9 cellular contexts compared by ENCODE assay signal in genomic region chr21:44510508-44511218, GRCh38. TPM values are rescaled to one million over a fixed set of nuclear protein-coding genes. Genes with fewer than 3 reads are reported as not detected.
A peak's percentile ranks its signal among the peaks of the same experiment; 100 is the strongest.
DNase-seq lines count a peak whose midpoint lies in the region; ATAC-seq and TF ChIP-seq lines count a peak whose summit lies in the region.
"Had no signal": no experiment of that assay in that cellular context is flagged by ENCODE, and none has a peak within 500 bp of the region (broad histone marks: within the 10 kb centered on the region; RNA-seq: fewer than 3 reads in every experiment).

No MANE protein-coding gene starts in this region.

- peaks cover 12% of the 10 kb centered on the region for H3K4me1 ChIP-seq in lower lobe of right lung

- intact Hi-C loops in lower lobe of right lung (cut with DNase I), result no loop called here

- DNase-seq in NK-92 treated with Interleukin-12 subunit alpha and Interleukin-12 subunit beta, amount 100 ng/mL, for 24 hours (lab: John Stamatoyannopoulos, UW), result peak; percentile 19
- DNase-seq in NK-92 (lab: John Stamatoyannopoulos, UW; ENCODE audit: unreplicated experiment) (no peak), NCI-H226 (peak; percentile 51), coronary artery (ENCODE audit: low spot score) (no peak), lower lobe of right lung (peak; percentile 79)
- peak; percentile 83 for DNase-seq in activated CD4-positive, alpha-beta T cell treated with anti-CD3 and anti-CD28 coated beads, Interleukin-2, amount 50 U/mL, for 1 hour
- DNase-seq in stimulated activated CD8-positive, alpha-beta memory T cell treated with anti-CD3 and anti-CD28 coated beads, Interleukin-2, amount 100 ng/mL, for 1 hour (ENCODE audit: low read depth in 2 of 2), result peak; percentile 54 to 69

- H3K27ac ChIP-seq in coronary artery, result no peak overlapping the region
- H3K27ac ChIP-seq in lower lobe of right lung, result no peak overlapping the region

- H3K36me3 ChIP-seq in lower lobe of right lung, result no peaks in the 10 kb centered on the region

- peak; percentile 22 for TF ChIP-seq CTCF in coronary artery (IDR thresholded peaks at IDR 0.05)
- peak; percentile 82 for TF ChIP-seq CTCF in lower lobe of right lung (IDR thresholded peaks at IDR 0.05)

- H3K4me3 ChIP-seq in coronary artery (no peak overlapping the region), lower lobe of right lung (no peak overlapping the region)

- H3K9me3 ChIP-seq in lower lobe of right lung, result no peaks in the 10 kb centered on the region

- peaks cover 18% of the 10 kb centered on the region for H3K27me3 ChIP-seq in lower lobe of right lung (ENCODE audit: low read depth)

- peak; percentile 81 to 84 for ATAC-seq in lower lobe of right lung
- ATAC-seq in HG03025 (IDR thresholded peaks at IDR 0.05; ENCODE audit: low FRiP score, unreplicated experiment), result no peak

RNA-seq across cellular contexts. Expression of gene KRTAP10-1, which starts 29.3 kb away (rescaled TPM):
- not detected for total RNA-seq in lower lobe of right lung
- total RNA-seq: pulmonary artery endothelial cell had no signal

RNA-seq across cellular contexts. Expression of gene KRTAP10-2, which starts 40.6 kb away (rescaled TPM):
- not detected for total RNA-seq in lower lobe of right lung
- total RNA-seq: pulmonary artery endothelial cell had no signal

RNA-seq across cellular contexts. Expression of gene KRTAP10-3, which starts 47.9 kb away (rescaled TPM):
- not detected for total RNA-seq in lower lobe of right lung
- total RNA-seq: pulmonary artery endothelial cell had no signal

RNA-seq across cellular contexts. Expression of gene LRRC3, which starts 55.4 kb away (rescaled TPM):
- 4.0 TPM for total RNA-seq in lower lobe of right lung

Comparison
In these comparisons a context has a peak if more than half of its experiments do, and no peak if none do; other contexts are left out.
1. DNase-seq: peak in NK-92 treated with Interleukin-12 subunit alpha and Interleukin-12 subunit beta, amount 100 ng/mL, for 24 hours (single experiment), NCI-H226 (single experiment), activated CD4-positive, alpha-beta T cell treated with anti-CD3 and anti-CD28 coated beads, Interleukin-2, amount 50 U/mL, for 1 hour (single experiment), lower lobe of right lung (single experiment) and stimulated activated CD8-positive, alpha-beta memory T cell treated with anti-CD3 and anti-CD28 coated beads, Interleukin-2, amount 100 ng/mL, for 1 hour (2 of 2); none in NK-92 (single experiment) and coronary artery (single experiment).